ENCODE assay signal across 8 cellular contexts in genomic region chr14:52351561-52352491, GRCh38. TPM values are rescaled to one million over a fixed set of nuclear protein-coding genes. Genes with fewer than 3 reads are reported as not detected.
DNase-seq lines count a peak whose midpoint lies in the region; ATAC-seq, FAIRE-seq and TF ChIP-seq lines count a peak whose summit lies in the region.

No MANE protein-coding gene starts in this region.

- H3K4me1 ChIP-seq in GM12878 (ENCODE audit: control insufficient read depth, insufficient read depth, low read length) (no peaks in the 10 kb centered on the region), ovary (ENCODE audit: insufficient read depth) (peaks cover 7% of the 10 kb centered on the region), MM.1S (ENCODE audit: low read length) (no peaks in the 10 kb centered on the region)

- no peak for FAIRE-seq in GM12878 (lab: Jason Lieb, UNC)

- no TSS peak for BruUV-seq in GM12878 (replicated peaks; lab: Mats Ljungman, UMichigan)

- no peak overlapping the region; the same call in 1 of the 2 replicates for H3K4me2 ChIP-seq in GM12878 (ENCODE audit: control insufficient read depth, insufficient read depth)
- H3K4me2 ChIP-seq in neural cell (ENCODE audit: low read length) = peak overlapping the region; percentile 11
- H3K4me2 ChIP-seq in MM.1S (ENCODE audit: low read depth, low read length) = no peak overlapping the region

- TF ChIP-seq RAD21 in GM12878 (IDR thresholded peaks at IDR 0.05; ENCODE audit: insufficient read depth, low read depth, low read length) = no peak
- no peak for TF ChIP-seq RAD21 in neural cell (conservative IDR thresholded peaks at IDR 0.05)

- TF ChIP-seq CTCF in GM12878 (IDR thresholded peaks at IDR 0.05 in 2 of 3, conservative IDR thresholded peaks at IDR 0.05 in 1 of 3; ENCODE audit: control insufficient read depth in 2 of 3, extremely low read depth in 1 of 3, insufficient read depth in 1 of 3, low read depth in 3 of 3, low read length in 3 of 3) = no peak
- no peak for TF ChIP-seq CTCF in neural cell (IDR thresholded peaks at IDR 0.05; ENCODE audit: poor library complexity, severe bottlenecking)
- no peak for TF ChIP-seq CTCF in ovary (IDR thresholded peaks at IDR 0.05)
- no peak for TF ChIP-seq CTCF in MM.1S (IDR thresholded peaks at IDR 0.05; ENCODE audit: low read length)

- 29% methylated on average over 5 of the region's 5 CpGs for WGBS in GM12878 (ENCODE audit: insufficient coverage, insufficient replicate concordance, low lambda C conversion rate, missing lambda C conversion rate)
- 8 to 11% (median 8%) methylated on average over 5 of the region's 5 CpGs for WGBS in ovary, 3 donors

- SMC1A ChIA-PET in GM12878 (lab: Charles Lee; ENCODE audit: uncharacterized antibody, unreplicated experiment) = interaction anchor here (1.1 to 1.4 kb wide), 2 partner anchors 22 to 26 kb away, joined by 3 to 4 read pairs; no protein-coding TSS in a partner anchor

- H3K9me3 ChIP-seq in GM12878 (replicated peaks; ENCODE audit: control insufficient read depth, insufficient read depth, low read length) (no peaks in the 10 kb centered on the region), neural cell (ENCODE audit: low read length) (no peaks in the 10 kb centered on the region), ovary (no peaks in the 10 kb centered on the region), MM.1S (replicated peaks; ENCODE audit: insufficient read depth, low read length) (no peaks in the 10 kb centered on the region)

- peak in 1 of 2 experiments; percentile 40; a peak in 2 of 4 replicates for TF ChIP-seq EP300 in GM12878 (IDR thresholded peaks at IDR 0.05; ENCODE audit: borderline replicate concordance in 1 of 2, control insufficient read depth in 1 of 2, low read depth in 2 of 2, low read length in 2 of 2)
- TF ChIP-seq EP300 in neural cell (conservative IDR thresholded peaks at IDR 0.05; ENCODE audit: poor library complexity, severe bottlenecking) = no peak
- no peak for TF ChIP-seq EP300 in ovary (IDR thresholded peaks at IDR 0.05)

- H3K9me2 ChIP-seq in neural cell (ENCODE audit: insufficient read depth, low read length) = no peaks in the 10 kb centered on the region
- H3K9me2 ChIP-seq in MM.1S (replicated peaks; ENCODE audit: insufficient read depth, low read length) = no peaks in the 10 kb centered on the region

- intact Hi-C loops in GM12878 (cut with micrococcal nuclease; ENCODE audit: unreplicated experiment) (no loop called here), ovary (cut with DNase I) (no loop called here)

- no peak overlapping the region for H3K27ac ChIP-seq in GM12878 (ENCODE audit: control insufficient read depth, insufficient read depth)
- H3K27ac ChIP-seq in neural cell (ENCODE audit: low read length) = no peak overlapping the region
- no peak overlapping the region for H3K27ac ChIP-seq in ovary
- H3K27ac ChIP-seq in MM.1S (ENCODE audit: low read length) = no peak overlapping the region

- DNase-seq in A172 (ENCODE audit: low spot score) = peak; percentile 13
- DNase-seq in GM12878 (ENCODE audit: low read depth, low spot score) = peak; percentile 19
- no peak for DNase-seq in ovary
- no peak for DNase-seq in effector CD8-positive, alpha-beta T cell (lab: John Stamatoyannopoulos, UW)
- DNase-seq in MM.1S = no peak

- H2AFZ ChIP-seq in GM12878 (ENCODE audit: control insufficient read depth, low read depth, low read length) (no peak overlapping the region), neural cell (ENCODE audit: low read depth, low read length) (no peak overlapping the region), MM.1S (ENCODE audit: low read length) (no peak overlapping the region)

- in situ Hi-C loops in GM12878 (cut with MboI) = no loop called here

- POLR2A ChIA-PET in GM12878 (lab: Charles Lee) = no interaction called here

- RAD21 ChIA-PET in GM12878 (lab: Charles Lee; ENCODE audit: unreplicated experiment) = no interaction called here

- CTCF ChIA-PET in GM12878 (lab: Yijun Ruan, JAX) = interaction anchor here (1.0 kb wide), 1 partner anchor 16 kb away, joined by 3 read pairs; no protein-coding TSS in a partner anchor

- TF ChIP-seq POLR2A in GM12878 (IDR thresholded peaks at IDR 0.05; ENCODE audit: low read depth, low read length) = no peak
- no peak for TF ChIP-seq POLR2A in ovary (IDR thresholded peaks at IDR 0.05)

- H3K4me3 ChIP-seq in GM12878 (no peak overlapping the region), neural cell (ENCODE audit: low read length) (peak overlapping the region; percentile 6), ovary (no peak overlapping the region), MM.1S (ENCODE audit: low read length) (no peak overlapping the region)

- no peaks in the 10 kb centered on the region for H3K79me2 ChIP-seq in GM12878 (ENCODE audit: control insufficient read depth, insufficient read depth, low read length)
- no peaks in the 10 kb centered on the region for H3K79me2 ChIP-seq in neural cell (replicated peaks; ENCODE audit: insufficient read depth, low read length)
- H3K79me2 ChIP-seq in MM.1S (ENCODE audit: low read length) = no peaks in the 10 kb centered on the region

- H3K9ac ChIP-seq in GM12878 (ENCODE audit: control insufficient read depth, insufficient read depth, low read length) (no peak overlapping the region), neural cell (ENCODE audit: low read length) (no peak overlapping the region), MM.1S (ENCODE audit: low read length) (no peak overlapping the region)

- ATAC-seq in GM18861 (IDR thresholded peaks at IDR 0.05; ENCODE audit: unreplicated experiment) = peak; percentile 95
- ATAC-seq in HG03432 (IDR thresholded peaks at IDR 0.05; ENCODE audit: unreplicated experiment) = peak; percentile 79
- ATAC-seq in GM12878 = peak; percentile 92

- H3K36me3 ChIP-seq in GM12878 (ENCODE audit: control insufficient read depth in 2 of 2, insufficient read depth in 2 of 2, low read length in 1 of 2) (no peaks in the 10 kb centered on the region), neural cell (ENCODE audit: insufficient read depth, low read length) (no peaks in the 10 kb centered on the region), ovary (no peaks in the 10 kb centered on the region), MM.1S (replicated peaks; ENCODE audit: insufficient read depth, low read length) (no peaks in the 10 kb centered on the region)

- H3K27me3 ChIP-seq in GM12878 (replicated peaks in 1 of 2; ENCODE audit: control insufficient read depth in 2 of 2, insufficient read depth in 2 of 2, low read length in 1 of 2) (peaks cover 0 to 6% of the 10 kb centered on the region in 2 experiments), neural cell (ENCODE audit: insufficient read depth, low read depth, low read length) (no peaks in the 10 kb centered on the region), ovary (no peaks in the 10 kb centered on the region), MM.1S (replicated peaks; ENCODE audit: insufficient read depth, low read length) (no peaks in the 10 kb centered on the region)

- H3F3A ChIP-seq in neural cell (ENCODE audit: insufficient read depth, low read length, poor library complexity, severe bottlenecking) (no peaks in the 10 kb centered on the region), MM.1S (ENCODE audit: insufficient read depth, low read length) (no peaks in the 10 kb centered on the region)

- H4K20me1 ChIP-seq in GM12878 (ENCODE audit: control insufficient read depth, insufficient read depth) = no peaks in the 10 kb centered on the region
- H4K20me1 ChIP-seq in neural cell (ENCODE audit: insufficient read depth) = no peaks in the 10 kb centered on the region
- H4K20me1 ChIP-seq in MM.1S (ENCODE audit: insufficient read depth, low read length) = no peaks in the 10 kb centered on the region

TF ChIP-seq in GM12878, 131 proteins besides CTCF, POLR2A, EP300 and RAD21 (continues in another document):
- TF ChIP-seq SPI1 (IDR thresholded peaks at IDR 0.05; ENCODE audit: borderline replicate concordance, insufficient read depth, low read depth, low read length) (no peak), MTA2 (IDR thresholded peaks at IDR 0.05; ENCODE audit: low read depth) (peak; percentile 87), CHD2 (IDR thresholded peaks at IDR 0.05; ENCODE audit: borderline replicate concordance, low read depth, low read length) (no peak), MXI1 (IDR thresholded peaks at IDR 0.05; ENCODE audit: low read depth, low read length) (no peak), SMARCA5 (IDR thresholded peaks at IDR 0.05) (no peak), GABPA (IDR thresholded peaks at IDR 0.05; ENCODE audit: low read depth) (no peak), JUND (IDR thresholded peaks at IDR 0.05; ENCODE audit: low read depth, low read length) (no peak)

TF ChIP-seq in neural cell, 6 proteins besides CTCF, POLR2A, EP300 and RAD21 (continues in another document):
- TF ChIP-seq POLR2AphosphoS5 (IDR thresholded peaks at IDR 0.05) = no peak

RNA-seq across cellular contexts. Expression of gene PTGER2, which starts 37.7 kb away (rescaled TPM):
- total RNA-seq in A172 (2014; rRNA removed; shearing (Covaris generic)) = 0.12 TPM in 1 of 2 replicates, not detected in the other
- 0.24 and 0.35 TPM in 2 replicates for total RNA-seq in GM12878 (2013; cell fraction: nucleolus; rRNA removed)
- total RNA-seq in GM12878 (2014; rRNA removed) = 0.71 and 1.6 TPM in 2 replicates
- total RNA-seq in GM12878 (2014; rRNA removed; fragmentation: Illumina TruSeq; extraction: Trizol) = 0.31 and 0.32 TPM in 2 replicates
- 0.37 and 0.77 TPM in 2 replicates for total RNA-seq in GM12878 (2021)
- not detected for polyA plus RNA-seq in GM12878 (2011; ENCODE audit: low read depth)
- polyA plus RNA-seq in GM12878 (2011; rRNA removed) = 0.27 and 0.29 TPM in 2 replicates
- 0.15 and 0.30 TPM in 2 replicates for polyA plus RNA-seq in GM12878 (2011; cell fraction: cytosol; rRNA removed)
- polyA plus RNA-seq in GM12878 (2011; cell fraction: nucleus; rRNA removed) = 0.28 and 0.44 TPM in 2 replicates
- polyA plus RNA-seq in GM12878 (2012) = 0.08 and 0.18 TPM in 2 replicates
- polyA plus RNA-seq in GM12878 (2014; fragmentation: Illumina TruSeq; extraction: Trizol) = 0.35 and 0.38 TPM in 2 replicates
- under 1 TPM; 0.03 to 0.20 TPM for polyA plus RNA-seq in GM12878 (2014; fragmentation: Nextera tagmentation; extraction: Ambion mirVana)
- 0.35 and 0.74 TPM in 2 replicates for polyA plus RNA-seq in GM12878 (2014; rRNA removed)
- polyA plus RNA-seq in GM12878 (2016; fragmentation: Nextera tagmentation; extraction: Ambion mirVana) = under 1 TPM; 0.17 to 0.53 TPM
- 0.05 and 0.29 TPM in 2 replicates for polyA minus RNA-seq in GM12878 (2011; rRNA and poly(A)+ RNA removed)
- polyA minus RNA-seq in GM12878 (2011; cell fraction: cytosol; rRNA and poly(A)+ RNA removed) = not detected in 2 replicates
- 0.12 and 0.48 TPM in 2 replicates for polyA minus RNA-seq in GM12878 (2011; cell fraction: nucleus; rRNA and poly(A)+ RNA removed)
- polyA plus RNA-seq in neural cell = not detected in 2 replicates
- polyA minus RNA-seq in neural cell = not detected in 2 replicates
- 10 to 100 TPM in 2 of 7 donors, 1 to 10 TPM in 4, under 1 TPM in 1; 0.86 to 15.6 (median 6.7) TPM for total RNA-seq in ovary
- 1 to 10 TPM; 5.5 to 5.8 TPM for polyA plus RNA-seq in ovary

Comparison
In these comparisons a context has a peak if more than half of its experiments do, and no peak if none do; other contexts are left out.
1. DNase-seq: peak in A172 (single experiment) and GM12878 (single experiment); none in ovary (0 of 5), effector CD8-positive, alpha-beta T cell (single experiment) and MM.1S (single experiment).
2. Peak in every context shown above with its lines, with median percentiles within 50 percentile points of each other: ATAC-seq.